In the genomic region with DNA sequence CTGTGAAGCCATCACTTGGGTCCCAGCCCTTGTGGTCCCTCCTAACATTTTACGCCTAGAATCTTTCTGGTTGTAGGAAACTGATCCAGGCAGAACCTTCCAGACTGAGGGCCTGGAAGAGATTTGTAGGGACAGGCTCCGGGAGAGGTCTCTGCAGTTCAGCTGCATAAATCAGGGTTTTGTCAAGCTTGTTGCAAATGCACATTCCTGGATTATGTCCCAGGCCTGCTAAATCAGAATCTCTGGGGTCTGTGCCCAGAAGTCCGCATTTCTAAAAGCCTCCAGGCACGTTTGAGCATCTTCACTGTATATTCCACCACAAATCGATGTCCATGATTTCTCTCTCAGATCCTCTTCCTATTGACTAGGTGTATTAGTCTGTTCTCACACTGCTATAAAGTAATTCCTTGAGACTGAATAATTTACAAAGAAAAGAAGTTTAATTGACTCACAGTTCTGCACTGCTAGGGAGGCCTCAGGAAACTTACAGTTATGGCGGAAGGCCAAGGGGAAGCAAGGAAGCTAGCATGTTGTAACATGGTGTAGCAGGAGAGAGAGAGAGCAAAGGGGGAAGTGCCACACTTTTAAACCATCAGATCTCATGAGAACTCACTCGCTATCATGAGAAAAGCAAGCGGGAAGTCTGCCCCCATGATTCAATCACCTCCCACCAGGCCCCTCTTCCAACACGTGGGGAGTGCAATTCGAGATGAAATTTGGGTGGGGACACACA, we compare ENCODE assay signal across 13 cellular contexts. TPM values are rescaled to one million over a fixed set of nuclear protein-coding genes. Genes with fewer than 3 reads are reported as not detected.
A peak's percentile ranks its signal among the peaks of the same experiment; 100 is the strongest.
DNase-seq lines count a peak whose midpoint lies in the region; ATAC-seq and TF ChIP-seq lines count a peak whose summit lies in the region.
"Had no signal": no experiment of that assay in that cellular context is flagged by ENCODE, and none has a peak within 500 bp of the region (broad histone marks: within the 10 kb centered on the region; RNA-seq: fewer than 3 reads in every experiment).

No MANE protein-coding gene starts in this region.

- no peaks in the 10 kb centered on the region for H3K27me3 ChIP-seq in muscle layer of colon (ENCODE audit: control insufficient read depth in 1 of 2, insufficient read depth in 2 of 2, low read length in 2 of 2)

- H3K27ac ChIP-seq in muscle layer of colon (ENCODE audit: low read depth, low read length), result peak overlapping the region; percentile 79
- H3K27ac ChIP-seq: SK-N-MC had no signal

- no peaks in the 10 kb centered on the region for H3K36me3 ChIP-seq in muscle layer of colon (ENCODE audit: insufficient read depth, low read length)
- H3K36me3 ChIP-seq: tibial artery had no signal

- peaks cover 15 to 36% (median 19%) of the 10 kb centered on the region in 3 donors for H3K27me3 Mint-ChIP-seq in CD14-positive monocyte (ENCODE audit: low read depth in 3 of 3)
- H3K27me3 Mint-ChIP-seq in dendritic cell treated with granulocyte-macrophage colony-stimulating factor and Interleukin-4, amounts not matched to agents 40 ng/mL and 50 ng/mL, for 4 days, result peaks cover 13% of the 10 kb centered on the region

- intact Hi-C loops in CD14-positive monocyte (cut with micrococcal nuclease), result loop anchor here (1.0 to 2.0 kb wide), 2 partner anchors 15 to 16 kb away; no protein-coding TSS in a partner anchor
- intact Hi-C loops in dendritic cell treated with granulocyte-macrophage colony-stimulating factor and Interleukin-4, amounts not matched to agents 40 ng/mL and 50 ng/mL, for 4 days (cut with micrococcal nuclease), result no loop called here

- H3K9me3 Mint-ChIP-seq in CD14-positive monocyte, result peaks cover 17 to 31% (median 22%) of the 10 kb centered on the region in 7 donors
- H3K9me3 Mint-ChIP-seq in dendritic cell treated with granulocyte-macrophage colony-stimulating factor and Interleukin-4, amounts not matched to agents 40 ng/mL and 50 ng/mL, for 4 days, result peaks cover 31% of the 10 kb centered on the region

- H3K27ac Mint-ChIP-seq in CD14-positive monocyte, result peak overlapping the region; percentile 81 to 94 (median 88)
- peak overlapping the region; percentile 77 for H3K27ac Mint-ChIP-seq in dendritic cell treated with granulocyte-macrophage colony-stimulating factor and Interleukin-4, amounts not matched to agents 40 ng/mL and 50 ng/mL, for 4 days

- H3K9me3 ChIP-seq in muscle layer of colon (ENCODE audit: low read length), result no peaks in the 10 kb centered on the region
- H3K9me3 ChIP-seq: tibial artery had no signal

- no peak overlapping the region for H3K9ac ChIP-seq in muscle layer of colon (ENCODE audit: low read length)

- peaks cover 10 to 13% of the 10 kb centered on the region in 2 donors for H3K36me3 Mint-ChIP-seq in CD14-positive monocyte
- peaks cover 27% of the 10 kb centered on the region for H3K36me3 Mint-ChIP-seq in dendritic cell treated with granulocyte-macrophage colony-stimulating factor and Interleukin-4, amounts not matched to agents 40 ng/mL and 50 ng/mL, for 4 days (ENCODE audit: low read depth)

- ATAC-seq in GM18907 (IDR thresholded peaks at IDR 0.05; ENCODE audit: unreplicated experiment) (no peak), GM18858 (IDR thresholded peaks at IDR 0.05; ENCODE audit: unreplicated experiment) (no peak), HG02642 (IDR thresholded peaks at IDR 0.05; ENCODE audit: poor library complexity, unreplicated experiment) (no peak)

- peak overlapping the region in 1 of 2 donors; percentile 56 for H3K4me3 Mint-ChIP-seq in CD14-positive monocyte
- H3K4me3 Mint-ChIP-seq in dendritic cell treated with granulocyte-macrophage colony-stimulating factor and Interleukin-4, amounts not matched to agents 40 ng/mL and 50 ng/mL, for 4 days, result no peak overlapping the region

- H3K4me1 ChIP-seq in muscle layer of colon (ENCODE audit: insufficient read depth, low read length), result peaks cover 52% of the 10 kb centered on the region

- no peak overlapping the region for H3K4me3 ChIP-seq in muscle layer of colon (ENCODE audit: low read depth in 1 of 2, low read length in 2 of 2)
- H3K4me3 ChIP-seq: SK-N-MC, tibial artery had no signal

- TF ChIP-seq CTCF in CD14-positive monocyte (IDR thresholded peaks at IDR 0.05), result no peak

- DNase-seq in CD14-positive monocyte (ENCODE audit: low spot score) (peak; percentile 73), Kasumi-1 (lab: John Stamatoyannopoulos, UW) (peak; percentile 25 to 29), NCI-H510A treated with DMSO at 0.1 percent for 48 hours (lab: John Stamatoyannopoulos, UW) (no peak)
- DNase-seq: activated CD8-positive, alpha-beta memory T cell treated with anti-CD3 and anti-CD28 coated beads for 24 hours; hypothalamus; NCI-H2029 treated with DMSO at 0.1 percent for 48 hours; tibial artery had no signal

- H3K4me1 Mint-ChIP-seq in CD14-positive monocyte, result peaks cover 49% of the 10 kb centered on the region
- peaks cover 65% of the 10 kb centered on the region for H3K4me1 Mint-ChIP-seq in dendritic cell treated with granulocyte-macrophage colony-stimulating factor and Interleukin-4, amounts not matched to agents 40 ng/mL and 50 ng/mL, for 4 days (ENCODE audit: low read depth)

RNA-seq across cellular contexts. Expression of gene FHAD1, which starts 1.3 kb away (rescaled TPM):
- polyA plus RNA-seq in CD14-positive monocyte, result under 1 TPM in 1 of 2 donors, not detected in 1; 0.69 TPM
